In genomic region chr16:3595110-3595486, GRCh38 we compare ENCODE assay signal across 27 cellular contexts. TPM values are rescaled to one million over a fixed set of nuclear protein-coding genes. Genes with fewer than 3 reads are reported as not detected.
"Had no signal": no experiment of that assay in that cellular context is flagged by ENCODE, and none has a peak within 500 bp of the region (broad histone marks: within the 10 kb centered on the region; RNA-seq: fewer than 3 reads in every experiment).

No MANE protein-coding gene starts in this region.

- H3K27ac Mint-ChIP-seq: activated CD4-positive, alpha-beta memory T cell treated with anti-CD3 and anti-CD28 coated beads, Interleukin-2, amount 10 ng/mL, durations not matched to agents 7 days and 5 days; activated CD4-positive, alpha-beta T cell treated with anti-CD3 and anti-CD28 coated beads for 36 hours; activated CD8-positive, alpha-beta memory T cell treated with anti-CD3 and anti-CD28 coated beads, Interleukin-2, amount 10 ng/mL, durations not matched to agents 7 days and 5 days; activated naive CD4-positive, alpha-beta T cell treated with anti-CD3 and anti-CD28 coated beads, Interleukin-2, amount 10 ng/mL, durations not matched to agents 7 days and 5 days; activated naive CD8-positive, alpha-beta T cell; activated naive CD8-positive, alpha-beta T cell treated with anti-CD3 and anti-CD28 coated beads, Interleukin-2, amount 50 U/mL, for 24 hours; brain had no signal

- H3K27ac ChIP-seq: SJCRH30, SK-N-MC had no signal

- H3K4me3 ChIP-seq: SJCRH30, SK-N-MC had no signal

- H3K27me3 Mint-ChIP-seq: activated CD4-positive, alpha-beta memory T cell treated with anti-CD3 and anti-CD28 coated beads, Interleukin-2, amount 10 ng/mL, durations not matched to agents 7 days and 5 days; activated CD4-positive, alpha-beta T cell treated with anti-CD3 and anti-CD28 coated beads for 36 hours; activated CD8-positive, alpha-beta memory T cell treated with anti-CD3 and anti-CD28 coated beads, Interleukin-2, amount 10 ng/mL, durations not matched to agents 7 days and 5 days; activated naive CD4-positive, alpha-beta T cell treated with anti-CD3 and anti-CD28 coated beads, Interleukin-2, amount 10 ng/mL, durations not matched to agents 7 days and 5 days; activated naive CD8-positive, alpha-beta T cell; activated naive CD8-positive, alpha-beta T cell treated with anti-CD3 and anti-CD28 coated beads, Interleukin-2, amount 50 U/mL, for 24 hours had no signal

- H3K27me3 ChIP-seq: SJCRH30 had no signal

- DNase-seq: activated CD4-positive, alpha-beta memory T cell treated with anti-CD3 and anti-CD28 coated beads, Interleukin-2, amount 10 ng/mL, durations not matched to agents 7 days and 5 days; activated CD4-positive, alpha-beta T cell treated with anti-CD3 and anti-CD28 coated beads for 36 hours; activated CD8-positive, alpha-beta memory T cell treated with anti-CD3 and anti-CD28 coated beads for 24 hours; activated CD8-positive, alpha-beta memory T cell treated with anti-CD3 and anti-CD28 coated beads, Interleukin-2, amount 10 ng/mL, durations not matched to agents 7 days and 5 days; activated CD8-positive, alpha-beta memory T cell treated with anti-CD3 and anti-CD28 coated beads, Interleukin-2, amount 50 U/mL, for 48 hours; activated effector memory CD4-positive, alpha-beta T cell treated with Interleukin-2 at 50 U/mL for 16 hours; activated naive CD4-positive, alpha-beta T cell treated with anti-CD3 and anti-CD28 coated beads, Interleukin-2, amount 10 ng/mL, durations not matched to agents 7 days and 5 days; activated naive CD8-positive, alpha-beta T cell treated with anti-CD3 and anti-CD28 coated beads, Interleukin-2, amount 50 U/mL, for 24 hours; activated T-cell treated with anti-CD3 and anti-CD28 coated beads, Interleukin-2, amount 50 U/mL, for 48 hours; anterior cingulate cortex; caudate nucleus; cerebellar nuclear complex; Karpas-422; NCI-H1105; NCI-H1417 treated with DMSO at 0.1 percent for 48 hours; NCI-H187 treated with DMSO at 0.1 percent for 48 hours; NCI-H2081; NCI-H226; NCI-H446 treated with DMSO at 0.1 percent for 48 hours; NCI-H524 treated with DMSO at 0.1 percent for 48 hours; SHP77; SJCRH30 had no signal

- H3K4me1 Mint-ChIP-seq: activated CD4-positive, alpha-beta T cell treated with anti-CD3 and anti-CD28 coated beads for 36 hours; activated naive CD4-positive, alpha-beta T cell treated with anti-CD3 and anti-CD28 coated beads, Interleukin-2, amount 10 ng/mL, durations not matched to agents 7 days and 5 days; brain had no signal

- H3K9me3 Mint-ChIP-seq: activated CD4-positive, alpha-beta memory T cell treated with anti-CD3 and anti-CD28 coated beads, Interleukin-2, amount 10 ng/mL, durations not matched to agents 7 days and 5 days; activated naive CD4-positive, alpha-beta T cell treated with anti-CD3 and anti-CD28 coated beads, Interleukin-2, amount 10 ng/mL, durations not matched to agents 7 days and 5 days; activated naive CD8-positive, alpha-beta T cell treated with anti-CD3 and anti-CD28 coated beads, Interleukin-2, amount 50 U/mL, for 24 hours had no signal

- H3K4me1 ChIP-seq: SJCRH30 had no signal

- H3K4me3 Mint-ChIP-seq: activated CD4-positive, alpha-beta memory T cell treated with anti-CD3 and anti-CD28 coated beads, Interleukin-2, amount 10 ng/mL, durations not matched to agents 7 days and 5 days; activated CD4-positive, alpha-beta T cell treated with anti-CD3 and anti-CD28 coated beads for 36 hours; activated CD8-positive, alpha-beta memory T cell treated with anti-CD3 and anti-CD28 coated beads, Interleukin-2, amount 10 ng/mL, durations not matched to agents 7 days and 5 days; activated naive CD4-positive, alpha-beta T cell treated with anti-CD3 and anti-CD28 coated beads, Interleukin-2, amount 10 ng/mL, durations not matched to agents 7 days and 5 days; activated naive CD8-positive, alpha-beta T cell; activated naive CD8-positive, alpha-beta T cell treated with anti-CD3 and anti-CD28 coated beads, Interleukin-2, amount 50 U/mL, for 24 hours; brain had no signal

RNA-seq across cellular contexts. Expression of gene NLRC3, which starts 17.9 kb away (rescaled TPM):
- total RNA-seq: bronchial epithelial cell, MCF 10A had no signal
